ENCODE assay signal across 1 cellular context in genomic region chr6:119343167-119343566, GRCh38.
A peak's percentile ranks its signal among the peaks of the same experiment; 100 is the strongest.
TF ChIP-seq lines count a peak whose summit lies in the region.

No MANE protein-coding gene starts in this region.

TF ChIP-seq in K562, 482 proteins besides CTCF, POLR2A, EP300 and RAD21:
- TF ChIP-seq MNT (conservative IDR thresholded peaks at IDR 0.05) (0 out of 4 replicates have a peak, but pooled peaks of 1 of the 2 experiments have one; percentile 23), ZNF175 (CRISPR knock-in tag; IDR thresholded peaks at IDR 0.05; ENCODE audit: low read depth) (no peak), KLF6 (CRISPR knock-in tag; IDR thresholded peaks at IDR 0.05; ENCODE audit: borderline replicate concordance) (no peak), KDM1A (IDR thresholded peaks at IDR 0.05) (peak in 1 of 2 experiments; percentile 29; a peak in 1 of 4 replicates), WHSC1 (IDR thresholded peaks at IDR 0.05; ENCODE audit: low read length) (no peak), ZNF282 (CRISPR knock-in tag; IDR thresholded peaks at IDR 0.05) (no peak), XRCC4 (IDR thresholded peaks at IDR 0.05; ENCODE audit: extremely low read depth, insufficient read depth, insufficient read length) (no peak)
